1 cellular context compared by ENCODE assay signal in the genomic region with DNA sequence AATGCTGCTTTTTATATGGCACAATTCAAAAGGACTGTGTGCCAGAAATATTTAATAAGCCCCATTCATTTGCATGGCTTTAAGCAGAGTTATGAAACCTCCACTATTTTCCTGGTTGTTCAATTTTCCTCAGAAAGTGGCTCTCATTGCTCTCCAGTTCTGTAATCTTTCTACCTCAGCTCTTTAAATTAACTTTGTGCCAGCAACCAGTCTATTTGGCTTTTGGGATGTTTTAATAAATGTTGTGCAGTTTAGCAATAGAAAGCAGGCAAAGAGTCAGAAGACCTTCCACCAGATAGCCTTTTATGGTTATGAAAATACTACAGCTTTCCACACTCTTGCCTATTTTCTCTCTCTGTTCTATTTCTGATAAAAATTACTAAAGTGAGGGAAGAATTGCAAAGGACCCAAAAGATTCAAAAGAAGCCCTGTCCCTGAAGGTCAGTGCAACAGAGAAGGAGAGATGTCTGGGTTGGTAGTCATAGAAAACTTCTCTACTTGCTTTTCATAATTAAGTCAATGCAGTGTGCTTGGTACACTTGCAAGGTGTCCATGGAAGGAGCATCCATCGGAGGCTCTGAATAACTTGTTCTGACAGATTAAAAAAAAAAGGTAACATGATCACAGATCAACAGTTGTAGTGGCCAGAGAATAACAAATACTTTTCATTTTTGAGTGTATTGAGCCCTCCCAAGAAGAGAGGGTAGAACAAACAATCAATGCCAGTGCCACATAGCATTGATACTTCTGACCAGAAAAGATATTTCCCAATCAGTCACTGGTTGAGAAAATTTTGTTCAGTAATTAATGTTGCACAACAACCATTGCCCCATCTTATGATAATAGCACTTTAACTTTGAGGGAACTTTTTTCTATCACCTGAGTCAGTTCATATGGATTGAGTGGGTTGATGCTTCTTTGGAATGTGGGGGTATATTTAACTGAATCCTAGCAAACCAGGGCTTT.
A peak's percentile ranks its signal among the peaks of the same experiment; 100 is the strongest.
TF ChIP-seq lines count a peak whose summit lies in the region.

No MANE protein-coding gene starts in this region.

TF ChIP-seq in IMR-90, 13 proteins besides CTCF, POLR2A, EP300 and RAD21:
- TF ChIP-seq FOS (IDR thresholded peaks at IDR 0.05; ENCODE audit: low read depth, low read length) (no peak), BHLHE40 (IDR thresholded peaks at IDR 0.05; ENCODE audit: low read depth, low read length) (no peak), NFE2L2 (IDR thresholded peaks at IDR 0.05; ENCODE audit: low read depth, low read length) (no peak), MAZ (IDR thresholded peaks at IDR 0.05; ENCODE audit: borderline replicate concordance, low read depth, low read length) (no peak), CEBPB (IDR thresholded peaks at IDR 0.05; ENCODE audit: low read depth, low read length) (0 out of 2 replicates have a peak, but pooled peaks have one; percentile 16), RCOR1 (IDR thresholded peaks at IDR 0.05; ENCODE audit: insufficient replicate concordance, low read length) (no peak), RFX5 (IDR thresholded peaks at IDR 0.05; ENCODE audit: low read depth, low read length) (no peak)
TF ChIP-seq in IMR-90: peak in this region for 1.
